Comparison of ENCODE assay signal across 8 cellular contexts in genomic region chr1:160607051-160608032, GRCh38. TPM values are rescaled to one million over a fixed set of nuclear protein-coding genes. Genes with fewer than 3 reads are reported as not detected.
DNase-seq lines count a peak whose midpoint lies in the region; ATAC-seq and TF ChIP-seq lines count a peak whose summit lies in the region.

No MANE protein-coding gene starts in this region.

- no peak overlapping the region for H3K27ac Mint-ChIP-seq in Caco-2 (ENCODE audit: unreplicated experiment)
- peak overlapping the region; percentile 84 for H3K27ac Mint-ChIP-seq in activated B cell treated with CpG ODN at 0.5 μM for 24 hours
- no peak overlapping the region for H3K27ac Mint-ChIP-seq in endodermal cell

- H3K4ac ChIP-seq in mesendoderm (ENCODE audit: low read depth, low read length) = peak overlapping the region; percentile 90

- H3K9ac ChIP-seq in endodermal cell (ENCODE audit: extremely low read depth, low read length, poor library complexity, severe bottlenecking) (no peak overlapping the region), mesendoderm (ENCODE audit: low read length) (no peak overlapping the region)

- no peaks in the 10 kb centered on the region for H3K27me3 ChIP-seq in Caco-2 (replicated peaks; ENCODE audit: control insufficient read depth, insufficient read depth, low read length)
- H3K27me3 ChIP-seq in endodermal cell (ENCODE audit: control insufficient read depth, insufficient read depth, low read length, poor library complexity, severe bottlenecking) = no peaks in the 10 kb centered on the region
- no peaks in the 10 kb centered on the region for H3K27me3 ChIP-seq in mesendoderm (ENCODE audit: insufficient read depth, low read length, poor library complexity)
- H3K27me3 ChIP-seq in aorta (ENCODE audit: control insufficient read depth in 1 of 2, insufficient read depth in 2 of 2, low read length in 1 of 2) = no peaks in the 10 kb centered on the region

- CTCF ChIA-PET in Caco-2 (lab: Charles Lee) = interaction anchor here (0.9 to 1.8 kb wide), 2 partner anchors 179 to 231 kb away, joined by 3 to 4 read pairs; no protein-coding TSS in a partner anchor
- CTCF ChIA-PET in activated B cell treated with CpG ODN at 0.5 μM for 24 hours (lab: Charles Lee) = interaction anchor here (0.6 to 9.0 kb wide), 35 partner anchors 9 to 230 kb away, joined by 3 to 175 read pairs (median 4); partner anchors contain the start of gene SLAMF6

- no peak overlapping the region for H3K4me3 Mint-ChIP-seq in Caco-2 (ENCODE audit: unreplicated experiment)
- H3K4me3 Mint-ChIP-seq in activated B cell treated with CpG ODN at 0.5 μM for 24 hours = peak overlapping the region; percentile 42
- H3K4me3 Mint-ChIP-seq in endodermal cell = no peak overlapping the region

- no peak overlapping the region for H4K5ac ChIP-seq in mesendoderm (ENCODE audit: low read length)

- H3K18ac ChIP-seq in mesendoderm (ENCODE audit: low read length) = peak overlapping the region; percentile 46

- H3K36me3 Mint-ChIP-seq in Caco-2 (ENCODE audit: insufficient read depth, unreplicated experiment) (no peaks in the 10 kb centered on the region), activated B cell treated with CpG ODN at 0.5 μM for 24 hours (ENCODE audit: low read depth) (peaks cover 65% of the 10 kb centered on the region), endodermal cell (ENCODE audit: low read depth) (no peaks in the 10 kb centered on the region)

- DNase-seq in Caco-2 (peak; percentile 57 to 67), NCI-H345 (lab: John Stamatoyannopoulos, UW) (peak; percentile 73), activated B cell treated with CpG ODN at 0.5 μM for 24 hours (no peak), endodermal cell (peak; percentile 71), mesendoderm (peak; percentile 94), aorta (no peak)

- no peak overlapping the region for H2BK15ac ChIP-seq in mesendoderm (replicated peaks; ENCODE audit: low read depth)

- peak overlapping the region; percentile 8 for H2BK5ac ChIP-seq in mesendoderm (ENCODE audit: low read length)

- H3K4me3 ChIP-seq in Caco-2 (ENCODE audit: low read depth, low read length) = no peak overlapping the region
- H3K4me3 ChIP-seq in endodermal cell (ENCODE audit: low read length) = no peak overlapping the region
- H3K4me3 ChIP-seq in mesendoderm (ENCODE audit: low read length) = no peak overlapping the region
- H3K4me3 ChIP-seq in aorta (ENCODE audit: low read length in 2 of 2) = no peak overlapping the region

- H2BK120ac ChIP-seq in mesendoderm (ENCODE audit: low read depth, low read length) = peak overlapping the region; percentile 97

- H4K8ac ChIP-seq in mesendoderm (ENCODE audit: low read depth, low read length) = no peak overlapping the region

- WGBS in endodermal cell (ENCODE audit: insufficient coverage in 1 of 2, insufficient read length in 1 of 2), 2 experiments = 55% methylated on average over 2 to 4 of the region's 4 CpGs
- WGBS in mesendoderm (ENCODE audit: extremely low coverage, insufficient coverage, low lambda C conversion rate) = no CpG with 5 or more reads among the region's 4 CpGs
- 39 to 42% methylated on average over 4 of the region's 4 CpGs for WGBS in aorta, 2 donors

- no peaks in the 10 kb centered on the region for H3K79me2 ChIP-seq in mesendoderm (ENCODE audit: control insufficient read depth, insufficient read depth, low read length)

- H3K27ac ChIP-seq in endodermal cell (ENCODE audit: low read depth, low read length) (no peak overlapping the region), mesendoderm (ENCODE audit: low read depth, low read length) (no peak overlapping the region), aorta (ENCODE audit: low read depth in 1 of 2, low read length in 2 of 2) (no peak overlapping the region)

- peaks cover 12% of the 10 kb centered on the region for H3K9me3 Mint-ChIP-seq in Caco-2 (ENCODE audit: unreplicated experiment)
- H3K9me3 Mint-ChIP-seq in activated B cell treated with CpG ODN at 0.5 μM for 24 hours = peaks cover 7% of the 10 kb centered on the region
- H3K9me3 Mint-ChIP-seq in endodermal cell = peaks cover 33% of the 10 kb centered on the region

- H3K9me3 ChIP-seq in Caco-2 (peaks cover 4% of the 10 kb centered on the region; the same call in 1 of the 2 replicates), endodermal cell (ENCODE audit: control insufficient read depth, low read length) (peaks cover 35% of the 10 kb centered on the region), aorta (ENCODE audit: control insufficient read depth, low read length) (peaks cover 3% of the 10 kb centered on the region)

- H3K4me1 Mint-ChIP-seq in Caco-2 (ENCODE audit: low read depth, unreplicated experiment) = no peaks in the 10 kb centered on the region
- peaks cover 33% of the 10 kb centered on the region for H3K4me1 Mint-ChIP-seq in activated B cell treated with CpG ODN at 0.5 μM for 24 hours
- H3K4me1 Mint-ChIP-seq in endodermal cell = peaks cover 21% of the 10 kb centered on the region

- H3K27me3 Mint-ChIP-seq in Caco-2 (ENCODE audit: insufficient read depth, unreplicated experiment) = peaks cover 3% of the 10 kb centered on the region
- H3K27me3 Mint-ChIP-seq in activated B cell treated with CpG ODN at 0.5 μM for 24 hours = no peaks in the 10 kb centered on the region
- no peaks in the 10 kb centered on the region for H3K27me3 Mint-ChIP-seq in endodermal cell (ENCODE audit: insufficient read depth)

- peak; percentile 69 to 71 for TF ChIP-seq CTCF in Caco-2 (IDR thresholded peaks at IDR 0.05; ENCODE audit: insufficient read depth in 1 of 2, low read depth in 1 of 2, low read length in 1 of 2, severe bottlenecking in 1 of 2, unreplicated experiment in 1 of 2)
- TF ChIP-seq CTCF in activated B cell treated with CpG ODN at 0.5 μM for 24 hours (IDR thresholded peaks at IDR 0.05) = no peak
- peak; percentile 89 for TF ChIP-seq CTCF in endodermal cell (conservative IDR thresholded peaks at IDR 0.05)

- H3K23ac ChIP-seq in mesendoderm (ENCODE audit: low read length) = no peak overlapping the region

- no peak overlapping the region for H3K4me2 ChIP-seq in mesendoderm (ENCODE audit: low read length)

- POLR2A ChIA-PET in Caco-2 (lab: Charles Lee) = no interaction called here
- POLR2A ChIA-PET in activated B cell treated with CpG ODN at 0.5 μM for 24 hours (lab: Charles Lee) = interaction anchor here (0.6 to 4.0 kb wide), 11 partner anchors 28 to 178 kb away, joined by 3 to 23 read pairs (median 5); partner anchors contain the start of gene SLAMF6

- H3K79me1 ChIP-seq in mesendoderm (ENCODE audit: low read length) = no peaks in the 10 kb centered on the region

- H2AK5ac ChIP-seq in mesendoderm (ENCODE audit: low read length) = no peak overlapping the region

- H3K4me1 ChIP-seq in Caco-2 (no peaks in the 10 kb centered on the region), endodermal cell (ENCODE audit: control insufficient read depth, insufficient read depth, low read length) (no peaks in the 10 kb centered on the region), mesendoderm (ENCODE audit: control insufficient read depth, low read depth, low read length) (peaks cover 6% of the 10 kb centered on the region), aorta (ENCODE audit: control insufficient read depth in 1 of 2, insufficient read depth in 2 of 2, low read length in 2 of 2) (no peaks in the 10 kb centered on the region)

- H3K36me3 ChIP-seq in Caco-2 (ENCODE audit: control insufficient read depth, insufficient read depth, low read length) = no peaks in the 10 kb centered on the region
- H3K36me3 ChIP-seq in endodermal cell (ENCODE audit: control insufficient read depth, insufficient read depth, low read length) = no peaks in the 10 kb centered on the region
- H3K36me3 ChIP-seq in mesendoderm (ENCODE audit: control insufficient read depth, insufficient read depth, low read length) = no peaks in the 10 kb centered on the region
- H3K36me3 ChIP-seq in aorta (ENCODE audit: control insufficient read depth in 1 of 2, insufficient read depth in 2 of 2, low read length in 1 of 2) = no peaks in the 10 kb centered on the region

- ATAC-seq in GM19043 (IDR thresholded peaks at IDR 0.05; ENCODE audit: low read depth, unreplicated experiment) (peak; percentile 77), HG03280 (IDR thresholded peaks at IDR 0.05; ENCODE audit: unreplicated experiment) (peak; percentile 69), activated B cell treated with CpG ODN at 0.5 μM for 24 hours (ENCODE audit: low read depth) (peak; percentile 94), aorta (ENCODE audit: low FRiP score) (peak; percentile 78)

- intact Hi-C loops in Caco-2 (cut with micrococcal nuclease; ENCODE audit: unreplicated experiment) (loop anchor here (1.0 kb wide), 4 partner anchors 63 to 179 kb away; no protein-coding TSS in a partner anchor), activated B cell treated with CpG ODN at 0.5 μM for 24 hours (cut with micrococcal nuclease) (loop anchor here (1.0 to 10.0 kb wide), 8 partner anchors 63 to 506 kb away; partner anchors contain the start of genes CASQ1, COPA and NCSTN), aorta (cut with DNase I) (no loop called here)

- H3K56ac ChIP-seq in mesendoderm (ENCODE audit: low read length) = peak overlapping the region; percentile 45

- BruUV-seq in Caco-2 (replicated peaks; lab: Mats Ljungman, UMichigan) = no TSS peak

RNA-seq across cellular contexts. Expression of gene CD84, which starts 28.0 kb away (rescaled TPM):
- total RNA-seq in Caco-2 (2022) (not detected in 2 replicates), activated B cell treated with CpG ODN at 0.5 μM for 24 hours (57.5 and 65.5 TPM in 2 replicates), endodermal cell (not detected), aorta (10 to 100 TPM; 10.8 to 22.9 TPM)
- not detected for polyA plus RNA-seq in endodermal cell (2013, experiment 1 of 2)
- polyA plus RNA-seq in endodermal cell (2013, experiment 2 of 2) = not detected
- not detected for polyA plus RNA-seq in mesendoderm (2013, experiment 1 of 2)
- polyA plus RNA-seq in mesendoderm (2013, experiment 2 of 2) = not detected
- 1 to 10 TPM in 1 of 2 donors, under 1 TPM in 1; 0.41 to 4.1 TPM for polyA plus RNA-seq in aorta

RNA-seq across cellular contexts. Expression of gene SLAMF1, which starts 39.5 kb away (rescaled TPM):
- not detected in 2 replicates for total RNA-seq in Caco-2 (2022)
- 85.7 and 91.7 TPM in 2 replicates for total RNA-seq in activated B cell treated with CpG ODN at 0.5 μM for 24 hours
- not detected for total RNA-seq in endodermal cell
- polyA plus RNA-seq in endodermal cell (2013, experiment 1 of 2) = not detected
- polyA plus RNA-seq in endodermal cell (2013, experiment 2 of 2) = not detected
- polyA plus RNA-seq in mesendoderm (2013, experiment 1 of 2) = 0.10 TPM
- polyA plus RNA-seq in mesendoderm (2013, experiment 2 of 2) = 0.11 TPM
- 1 to 10 TPM; 1.6 to 2.4 TPM for total RNA-seq in aorta
- polyA plus RNA-seq in aorta = not detected

Comparison
In these comparisons a context has a peak if more than half of its experiments do, and no peak if none do; other contexts are left out.
1. DNase-seq: peak in Caco-2 (2 of 2), NCI-H345 (single experiment), endodermal cell (single experiment) and mesendoderm (single experiment); none in activated B cell treated with CpG ODN at 0.5 μM for 24 hours (single experiment) and aorta (0 of 2).
2. RNA of gene CD84, which starts 28.0 kb away (total RNA-seq): 57.5 to 65.5 TPM in activated B cell treated with CpG ODN at 0.5 μM for 24 hours and 10.8 to 22.9 TPM in aorta; not detected in Caco-2 and not detected in endodermal cell; every median in the first group is over 10 times any median in the second.
3. RNA of gene SLAMF1, which starts 39.5 kb away (total RNA-seq): 85.7 to 91.7 TPM in activated B cell treated with CpG ODN at 0.5 μM for 24 hours; 1.6 to 2.4 TPM in aorta, not detected in endodermal cell and not detected in Caco-2; every median in the first group is over 10 times any median in the second.
4. intact Hi-C loops: an anchor here in Caco-2 (1.0 kb wide) and activated B cell treated with CpG ODN at 0.5 μM for 24 hours (1.0 to 10.0 kb wide); none called in aorta.
5. Peak in every context shown above with its lines, with median percentiles within 50 percentile points of each other: ATAC-seq.